ENCODE assay signal across 27 cellular contexts in genomic region chr1:167578935-167579521, GRCh38. TPM values are rescaled to one million over a fixed set of nuclear protein-coding genes. Genes with fewer than 3 reads are reported as not detected.
"Had no signal": no experiment of that assay in that cellular context is flagged by ENCODE, and none has a peak within 500 bp of the region (broad histone marks: within the 10 kb centered on the region; RNA-seq: fewer than 3 reads in every experiment).

No MANE protein-coding gene starts in this region.

- H3K4me1 ChIP-seq: adrenal gland had no signal

- H3K27ac Mint-ChIP-seq: activated CD8-positive, alpha-beta T cell treated with anti-CD3 and anti-CD28 coated beads, Interleukin-2, amount 10 ng/mL, durations not matched to agents 7 days and 5 days; activated naive CD8-positive, alpha-beta T cell treated with anti-CD3 and anti-CD28 coated beads, Interleukin-2, amount 10 ng/mL, durations not matched to agents 7 days and 5 days; T-helper 1 cell treated with Interleukin-12 subunit alpha and Interleukin-12 subunit beta and Interleukin-4 antibody, amounts not matched to agents 30 μg/mL and 1 μg/mL, for 36 hours had no signal

- H3K36me3 Mint-ChIP-seq: activated naive CD8-positive, alpha-beta T cell treated with anti-CD3 and anti-CD28 coated beads, Interleukin-2, amount 10 ng/mL, durations not matched to agents 7 days and 5 days had no signal

- H3K27ac ChIP-seq: adrenal gland, SK-N-MC had no signal

- H3K4me1 Mint-ChIP-seq: activated naive CD8-positive, alpha-beta T cell treated with anti-CD3 and anti-CD28 coated beads, Interleukin-2, amount 10 ng/mL, durations not matched to agents 7 days and 5 days had no signal

- H3K36me3 ChIP-seq: adrenal gland had no signal

- H3K9me3 Mint-ChIP-seq: activated naive CD8-positive, alpha-beta T cell treated with anti-CD3 and anti-CD28 coated beads, Interleukin-2, amount 10 ng/mL, durations not matched to agents 7 days and 5 days had no signal

- DNase-seq: activated CD4-positive, alpha-beta T cell treated with anti-CD3 and anti-CD28 coated beads for 48 hours; activated CD4-positive, alpha-beta T cell treated with anti-CD3 and anti-CD28 coated beads, Interleukin-2, amount 50 U/mL, for 4 hours; activated CD4-positive, CD25-positive, alpha-beta regulatory T cell treated with anti-CD3 and anti-CD28 coated beads, Interleukin-2, amount 50 U/mL, for 72 hours; activated CD8-positive, alpha-beta memory T cell treated with anti-CD3 and anti-CD28 coated beads, Interleukin-2, amount 50 U/mL, for 48 hours; activated CD8-positive, alpha-beta T cell treated with anti-CD3 and anti-CD28 coated beads, Interleukin-2, amount 10 ng/mL, durations not matched to agents 7 days and 5 days; activated naive CD4-positive, alpha-beta T cell treated with anti-CD3 and anti-CD28 coated beads, Interleukin-2, amount 50 U/mL, for 16 hours; activated naive CD8-positive, alpha-beta T cell treated with anti-CD3 and anti-CD28 coated beads, Interleukin-2, amount 10 ng/mL, durations not matched to agents 7 days and 5 days; activated T-cell treated with anti-CD3 and anti-CD28 coated beads, Interleukin-2, amount 50 U/mL, for 1 hour; adrenal gland; anterior cingulate cortex; caudate nucleus; NCI-H1048; NCI-H146; NCI-H187 treated with DMSO at 0.1 percent for 48 hours; NCI-H2081 treated with DMSO at 0.1 percent for 48 hours; NCI-H2171 treated with DMSO at 0.1 percent for 48 hours; NCI-H226; NCI-H526; NCI-H774; OCI-M1; RPMI8226; SW 1271 had no signal

- H3K4me3 Mint-ChIP-seq: activated CD8-positive, alpha-beta T cell treated with anti-CD3 and anti-CD28 coated beads, Interleukin-2, amount 10 ng/mL, durations not matched to agents 7 days and 5 days; activated naive CD8-positive, alpha-beta T cell treated with anti-CD3 and anti-CD28 coated beads, Interleukin-2, amount 10 ng/mL, durations not matched to agents 7 days and 5 days; T-helper 1 cell treated with Interleukin-12 subunit alpha and Interleukin-12 subunit beta and Interleukin-4 antibody, amounts not matched to agents 30 μg/mL and 1 μg/mL, for 36 hours had no signal

- H3K4me3 ChIP-seq: adrenal gland, SK-N-MC had no signal

- ATAC-seq: activated CD8-positive, alpha-beta T cell treated with anti-CD3 and anti-CD28 coated beads, Interleukin-2, amount 10 ng/mL, durations not matched to agents 7 days and 5 days; Panc1; Right ventricle myocardium inferior had no signal

- H3K9me3 ChIP-seq: adrenal gland had no signal

RNA-seq across cellular contexts. Expression of gene RCSD1, which starts 51.0 kb away (rescaled TPM):
- total RNA-seq: NCI-H460 had no signal
